1 cellular context compared by ENCODE assay signal in genomic region chr7:138460176-138460648, GRCh38.
TF ChIP-seq lines count a peak whose summit lies in the region.

TRIM24 (plus strand) TSS chr7:138460259; CDS start chr7:138460549, 290 bp downstream.

TF ChIP-seq in HepG2, 621 proteins besides CTCF, POLR2A, EP300 and RAD21 (continued from another document and continues in another):
- TF ChIP-seq CREB3 (CRISPR knock-in tag; IDR thresholded peaks at IDR 0.05) (no peak), NFIC (IDR thresholded peaks at IDR 0.05; ENCODE audit: low read length) (no peak), ZNF644 (CRISPR knock-in tag; IDR thresholded peaks at IDR 0.05; ENCODE audit: low read depth) (no peak), NAIF1 (CRISPR knock-in tag; IDR thresholded peaks at IDR 0.05; ENCODE audit: borderline replicate concordance) (no peak), ZBTB46 (CRISPR knock-in tag; IDR thresholded peaks at IDR 0.05; ENCODE audit: borderline replicate concordance) (0 out of 2 replicates have a peak, but pooled peaks have one; percentile 35), RBAK (CRISPR knock-in tag; IDR thresholded peaks at IDR 0.05) (no peak), MBD4 (IDR thresholded peaks at IDR 0.05; ENCODE audit: borderline replicate concordance, low read length) (no peak), SP140L (CRISPR knock-in tag; IDR thresholded peaks at IDR 0.05; ENCODE audit: borderline replicate concordance) (no peak), TP53 (CRISPR knock-in tag; conservative IDR thresholded peaks at IDR 0.05) (no peak), GABPB1 (CRISPR knock-in tag; IDR thresholded peaks at IDR 0.05) (peak; percentile 87), MYNN (CRISPR knock-in tag; IDR thresholded peaks at IDR 0.05; ENCODE audit: low read depth) (no peak), ZNF331 (CRISPR knock-in tag; IDR thresholded peaks at IDR 0.05) (peak; percentile 70; the same call in 1 of the 2 replicates), ZBTB21 (CRISPR knock-in tag; IDR thresholded peaks at IDR 0.05) (no peak), HMGA1 (CRISPR knock-in tag; conservative IDR thresholded peaks at IDR 0.05) (no peak), ZNF3 (CRISPR knock-in tag; IDR thresholded peaks at IDR 0.05) (no peak), ZC3H13 (CRISPR knock-in tag; IDR thresholded peaks at IDR 0.05) (0 out of 2 replicates have a peak, but pooled peaks have one; percentile 15), RXRB (CRISPR knock-in tag; IDR thresholded peaks at IDR 0.05; ENCODE audit: borderline replicate concordance) (peak; percentile 65), DR1 (CRISPR knock-in tag; IDR thresholded peaks at IDR 0.05) (peak; percentile 68; the same call in 1 of the 2 replicates), SMAD9 (CRISPR knock-in tag; IDR thresholded peaks at IDR 0.05) (no peak), ZFP36 (IDR thresholded peaks at IDR 0.05; ENCODE audit: borderline replicate concordance, low read depth, low read length, partially characterized antibody) (no peak), ZNF205 (CRISPR knock-in tag; IDR thresholded peaks at IDR 0.05) (0 out of 2 replicates have a peak, but pooled peaks have one; percentile 41), ATM (IDR thresholded peaks at IDR 0.05; ENCODE audit: borderline replicate concordance) (no peak), ZNF414 (CRISPR knock-in tag; IDR thresholded peaks at IDR 0.05) (peak; percentile 66; the same call in 1 of the 2 replicates), ZNF296 (CRISPR knock-in tag; conservative IDR thresholded peaks at IDR 0.05) (no peak), IKZF1 (IDR thresholded peaks at IDR 0.05) (no peak), ZBTB38 (CRISPR knock-in tag; IDR thresholded peaks at IDR 0.05) (peak; percentile 18; the same call in 1 of the 2 replicates), PLSCR1 (CRISPR knock-in tag; IDR thresholded peaks at IDR 0.05; ENCODE audit: borderline replicate concordance) (no peak), POLR2G (IDR thresholded peaks at IDR 0.05; ENCODE audit: low read depth, low read length) (peak; percentile 95), HOXA5 (CRISPR knock-in tag; IDR thresholded peaks at IDR 0.05) (no peak), EEA1 (CRISPR knock-in tag; IDR thresholded peaks at IDR 0.05; ENCODE audit: borderline replicate concordance) (no peak; the same call in 1 of the 2 replicates), HNRNPH1 (optimal IDR thresholded peaks at IDR 0.05; ENCODE audit: low read depth, low read length) (no peak), ZBTB40 (IDR thresholded peaks at IDR 0.05) (no peak), ZBTB40 (CRISPR knock-in tag; IDR thresholded peaks at IDR 0.05) (peak; percentile 54; the same call in 1 of the 2 replicates), ZBTB33 (CRISPR knock-in tag; IDR thresholded peaks at IDR 0.05) (0 out of 2 replicates have a peak, but pooled peaks have one; percentile 12), ZHX2 (IDR thresholded peaks at IDR 0.05; ENCODE audit: low read depth) (0 out of 2 replicates have a peak, but pooled peaks have one; percentile 35), ZHX2 (CRISPR knock-in tag; IDR thresholded peaks at IDR 0.05; ENCODE audit: borderline replicate concordance) (no peak), SMAD1 (CRISPR knock-in tag; IDR thresholded peaks at IDR 0.05; ENCODE audit: borderline replicate concordance, low read depth) (no peak), FOXM1 (CRISPR knock-in tag; IDR thresholded peaks at IDR 0.05) (no peak), ZNF660 (CRISPR knock-in tag; IDR thresholded peaks at IDR 0.05; ENCODE audit: borderline replicate concordance, low read depth) (no peak)
